11 cellular contexts compared by ENCODE assay signal in the genomic region with DNA sequence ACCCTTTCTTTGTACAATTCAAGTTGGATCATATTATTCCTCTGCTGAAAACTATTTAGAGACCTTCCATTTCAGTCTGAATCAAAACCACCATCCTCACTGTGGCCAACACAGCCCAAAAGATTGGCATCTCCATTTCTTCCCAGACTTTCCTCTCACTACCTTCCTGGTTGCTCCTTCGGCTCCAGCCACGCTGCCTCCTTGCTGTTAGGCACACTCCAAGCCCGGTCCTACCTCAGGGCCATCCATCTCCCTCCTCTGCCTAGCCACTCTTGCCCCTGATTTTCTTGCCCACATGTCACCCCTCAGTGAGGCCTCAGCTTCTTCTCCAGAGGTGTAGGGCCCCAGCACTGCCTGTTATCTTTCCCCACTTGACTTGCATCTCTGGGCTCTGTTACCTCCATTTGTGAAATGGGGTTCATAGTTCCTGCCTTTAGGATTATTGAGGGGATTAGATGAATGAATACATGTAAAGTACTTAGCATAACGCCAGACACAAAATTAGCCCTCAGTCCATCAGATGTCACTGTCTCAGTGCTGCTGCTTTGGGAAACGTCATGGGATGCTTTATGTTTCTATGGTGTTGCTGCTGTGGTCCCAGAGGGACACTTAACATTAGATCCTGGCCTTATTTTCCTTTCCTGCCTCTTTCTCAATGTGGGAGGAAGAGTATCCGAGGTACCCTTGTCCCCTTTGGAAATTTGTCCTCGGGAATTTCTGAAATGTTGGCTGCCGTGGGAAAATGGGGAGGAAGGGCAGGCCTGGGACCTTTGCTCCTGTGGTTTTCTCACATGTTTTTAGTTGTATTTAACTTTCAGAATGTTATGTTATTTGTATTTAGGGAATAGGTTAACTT. TPM values are rescaled to one million over a fixed set of nuclear protein-coding genes. Genes with fewer than 3 reads are reported as not detected.
DNase-seq lines count a peak whose midpoint lies in the region; ATAC-seq and TF ChIP-seq lines count a peak whose summit lies in the region.
"Had no signal": no experiment of that assay in that cellular context is flagged by ENCODE, and none has a peak within 500 bp of the region (broad histone marks: within the 10 kb centered on the region; RNA-seq: fewer than 3 reads in every experiment).

No MANE protein-coding gene starts in this region.

- peaks cover 0 to 7% (median 0%) of the 10 kb centered on the region in 3 experiments for H3K36me3 ChIP-seq in naive thymus-derived CD4-positive, alpha-beta T cell (ENCODE audit: control insufficient read depth in 2 of 3, insufficient read depth in 3 of 3, low read length in 3 of 3)
- H3K36me3 ChIP-seq in transverse colon: no peaks in the 10 kb centered on the region

- 74 to 77% methylated on average over 5 to 8 of the region's 8 CpGs for WGBS in transverse colon (ENCODE audit: low coverage in 1 of 2), 2 donors

- DNase-seq in activated T-cell treated with anti-CD3 and anti-CD28 coated beads, Interleukin-2, amount 50 U/mL, for 4 hours: no peak
- no peak for DNase-seq in activated T-cell treated with anti-CD3 and anti-CD28 coated beads, Interleukin-2, amount 50 U/mL, for 48 hours
- DNase-seq in epithelial cell of prostate (ENCODE audit: low read depth, low spot score) (no peak), transverse colon (no peak)
- no peak for DNase-seq in naive thymus-derived CD4-positive, alpha-beta T cell
- DNase-seq in activated CD4-positive, alpha-beta T cell treated with anti-CD3 and anti-CD28 coated beads, Interleukin-2, amount 10 ng/mL, durations not matched to agents 7 days and 5 days: no peak
- DNase-seq: NCI-H187 treated with DMSO at 0.1 percent for 48 hours, retina, SHP77 treated with DMSO at 0.1 percent for 48 hours had no signal

- H3K4me1 ChIP-seq in naive thymus-derived CD4-positive, alpha-beta T cell (ENCODE audit: control insufficient read depth in 2 of 2, insufficient read depth in 2 of 2, low read length in 2 of 2): peaks cover 28 to 48% of the 10 kb centered on the region in 2 donors
- H3K4me1 ChIP-seq in transverse colon: peaks cover 0 to 30% (median 7%) of the 10 kb centered on the region in 4 donors

- no peak for ATAC-seq in activated T-cell treated with anti-CD3 and anti-CD28 coated beads, Interleukin-2, amount 50 U/mL, for 4 hours
- ATAC-seq in naive thymus-derived CD4-positive, alpha-beta T cell: peak; percentile 24
- ATAC-seq in GM21717 (IDR thresholded peaks at IDR 0.05; ENCODE audit: unreplicated experiment) (no peak), HG02678 (IDR thresholded peaks at IDR 0.05; ENCODE audit: unreplicated experiment) (no peak)

- intact Hi-C loops in naive thymus-derived CD4-positive, alpha-beta T cell (cut with micrococcal nuclease): loop anchor here in 1 of 2 donors (1.0 to 2.0 kb wide), 3 partner anchors 10 to 31 kb away; a partner anchor contains a TSS
- intact Hi-C loops in transverse colon (cut with DNase I; ENCODE audit: low total_unique reads): no loop called here

- in situ Hi-C loops in transverse colon (cut with MboI; ENCODE audit: low pct_ligation_motif_present in 1 of 4, low pct_unique_long_range_greater_than_20kb in 1 of 4, low sequenced_read_pairs in 3 of 4): no loop called here

- no peaks in the 10 kb centered on the region for H3K27me3 ChIP-seq in naive thymus-derived CD4-positive, alpha-beta T cell (ENCODE audit: control insufficient read depth in 2 of 2, insufficient read depth in 2 of 2, low read length in 2 of 2)
- no peaks in the 10 kb centered on the region for H3K27me3 ChIP-seq in transverse colon

- H3K27me3 Mint-ChIP-seq in activated T-cell treated with anti-CD3 and anti-CD28 coated beads, Interleukin-2, amount 50 U/mL, for 4 hours (ENCODE audit: low read depth): no peaks in the 10 kb centered on the region
- no peaks in the 10 kb centered on the region for H3K27me3 Mint-ChIP-seq in naive thymus-derived CD4-positive, alpha-beta T cell
- no peaks in the 10 kb centered on the region for H3K27me3 Mint-ChIP-seq in activated CD4-positive, alpha-beta T cell treated with anti-CD3 and anti-CD28 coated beads, Interleukin-2, amount 10 ng/mL, durations not matched to agents 7 days and 5 days

- H3K27ac Mint-ChIP-seq in naive thymus-derived CD4-positive, alpha-beta T cell: peak overlapping the region; percentile 7 to 91 (median 80)
- H3K27ac Mint-ChIP-seq in activated CD4-positive, alpha-beta T cell treated with anti-CD3 and anti-CD28 coated beads, Interleukin-2, amount 10 ng/mL, durations not matched to agents 7 days and 5 days: no peak overlapping the region

- TF ChIP-seq EP300 in transverse colon (IDR thresholded peaks at IDR 0.05; ENCODE audit: low read depth): no peak

- TF ChIP-seq CTCF in transverse colon (IDR thresholded peaks at IDR 0.05): no peak

- CTCF ChIA-PET in naive thymus-derived CD4-positive, alpha-beta T cell (lab: Charles Lee): interaction anchor here (0.7 kb wide), 1 partner anchor 20 kb away, joined by 3 read pairs; no protein-coding TSS in a partner anchor
- CTCF ChIA-PET in activated CD4-positive, alpha-beta T cell treated with anti-CD3 and anti-CD28 coated beads, Interleukin-2, amount 10 ng/mL, durations not matched to agents 7 days and 5 days (lab: Charles Lee): interaction anchor here (0.8 kb wide), 1 partner anchor 20 kb away, joined by 3 read pairs; no protein-coding TSS in a partner anchor

- H3K4me1 Mint-ChIP-seq in activated T-cell treated with anti-CD3 and anti-CD28 coated beads, Interleukin-2, amount 50 U/mL, for 4 hours (ENCODE audit: low read depth): peaks cover 67% of the 10 kb centered on the region
- peaks cover 40 to 95% (median 93%) of the 10 kb centered on the region in 7 donors for H3K4me1 Mint-ChIP-seq in naive thymus-derived CD4-positive, alpha-beta T cell
- peaks cover 34% of the 10 kb centered on the region for H3K4me1 Mint-ChIP-seq in activated CD4-positive, alpha-beta T cell treated with anti-CD3 and anti-CD28 coated beads, Interleukin-2, amount 10 ng/mL, durations not matched to agents 7 days and 5 days

- no peaks in the 10 kb centered on the region for H3K9me3 ChIP-seq in naive thymus-derived CD4-positive, alpha-beta T cell (ENCODE audit: control insufficient read depth in 2 of 3, low read length in 3 of 3)
- H3K9me3 ChIP-seq in transverse colon: no peaks in the 10 kb centered on the region

- peak overlapping the region; percentile 1 for H3K4me3 Mint-ChIP-seq in activated T-cell treated with anti-CD3 and anti-CD28 coated beads, Interleukin-2, amount 50 U/mL, for 4 hours
- H3K4me3 Mint-ChIP-seq in naive thymus-derived CD4-positive, alpha-beta T cell: peak overlapping the region in 9 of 10 donors; percentile 37 to 76 (median 59)
- H3K4me3 Mint-ChIP-seq in activated CD4-positive, alpha-beta T cell treated with anti-CD3 and anti-CD28 coated beads, Interleukin-2, amount 10 ng/mL, durations not matched to agents 7 days and 5 days: no peak overlapping the region

- POLR2A ChIA-PET in naive thymus-derived CD4-positive, alpha-beta T cell (lab: Charles Lee): interaction anchor here (0.7 to 2.8 kb wide), 6 partner anchors 10 to 48 kb away, joined by 3 to 13 read pairs (median 5); no protein-coding TSS in a partner anchor
- POLR2A ChIA-PET in activated CD4-positive, alpha-beta T cell treated with anti-CD3 and anti-CD28 coated beads, Interleukin-2, amount 10 ng/mL, durations not matched to agents 7 days and 5 days (lab: Charles Lee): no interaction called here

- peaks cover 24% of the 10 kb centered on the region for H3K36me3 Mint-ChIP-seq in activated T-cell treated with anti-CD3 and anti-CD28 coated beads, Interleukin-2, amount 50 U/mL, for 4 hours (ENCODE audit: insufficient read depth)
- peaks cover 12 to 49% (median 37%) of the 10 kb centered on the region in 5 donors for H3K36me3 Mint-ChIP-seq in naive thymus-derived CD4-positive, alpha-beta T cell
- H3K36me3 Mint-ChIP-seq in activated CD4-positive, alpha-beta T cell treated with anti-CD3 and anti-CD28 coated beads, Interleukin-2, amount 10 ng/mL, durations not matched to agents 7 days and 5 days (ENCODE audit: low read depth): peaks cover 55% of the 10 kb centered on the region

- no peak for TF ChIP-seq POLR2A in transverse colon (IDR thresholded peaks at IDR 0.05)

- no peaks in the 10 kb centered on the region for H3K9me3 Mint-ChIP-seq in activated T-cell treated with anti-CD3 and anti-CD28 coated beads, Interleukin-2, amount 50 U/mL, for 4 hours
- peaks cover 0 to 6% (median 0%) of the 10 kb centered on the region in 11 donors for H3K9me3 Mint-ChIP-seq in naive thymus-derived CD4-positive, alpha-beta T cell
- no peaks in the 10 kb centered on the region for H3K9me3 Mint-ChIP-seq in activated CD4-positive, alpha-beta T cell treated with anti-CD3 and anti-CD28 coated beads, Interleukin-2, amount 10 ng/mL, durations not matched to agents 7 days and 5 days

- H3K4me3 ChIP-seq in naive thymus-derived CD4-positive, alpha-beta T cell (ENCODE audit: low read length): no peak overlapping the region
- H3K4me3 ChIP-seq in transverse colon: no peak overlapping the region

- H3K27ac ChIP-seq in epithelial cell of prostate: peak overlapping the region; percentile 16
- H3K27ac ChIP-seq in naive thymus-derived CD4-positive, alpha-beta T cell (ENCODE audit: low read depth, low read length): peak overlapping the region; percentile 42
- H3K27ac ChIP-seq in transverse colon: peak overlapping the region in 3 of 4 donors; percentile 16 to 39 (median 25)

RNA-seq across cellular contexts. Expression of a gene that starts 31.3 kb away (rescaled TPM):
- total RNA-seq in activated T-cell treated with anti-CD3 and anti-CD28 coated beads, Interleukin-2, amount 50 U/mL, for 4 hours: 10 to 100 TPM; 19.6 to 21.3 (median 19.6) TPM
- 100 to 1,000 TPM in 4 of 5 experiments, 10 to 100 TPM in 1; 71.9 to 176 (median 146) TPM for total RNA-seq in naive thymus-derived CD4-positive, alpha-beta T cell
- polyA plus RNA-seq in naive thymus-derived CD4-positive, alpha-beta T cell: 10 to 100 TPM; 63.4 to 66.2 TPM
- total RNA-seq in transverse colon: 10 to 100 TPM; 29.9 to 43.3 (median 31.7) TPM
- total RNA-seq in activated CD4-positive, alpha-beta T cell treated with anti-CD3 and anti-CD28 coated beads, Interleukin-2, amount 10 ng/mL, durations not matched to agents 7 days and 5 days: 10 to 100 TPM; 62.9 to 65.6 TPM
